Comparison of ENCODE assay signal across 8 cellular contexts in genomic region chr3:69739204-69740102, GRCh38. TPM values are rescaled to one million over a fixed set of nuclear protein-coding genes. Genes with fewer than 3 reads are reported as not detected.
DNase-seq lines count a peak whose midpoint lies in the region; ATAC-seq and TF ChIP-seq lines count a peak whose summit lies in the region.

Gene MITF (plus strand): TSS chr3:69739464. CDS start chr3:69739598, 134 bp downstream.

- intact Hi-C loops in heart left ventricle (cut with DNase I), result loop anchor here in 7 of 10 donors (2.0 to 10.0 kb wide), 6 partner anchors 45 to 118 kb away; no protein-coding TSS in a partner anchor

- peaks cover 14% of the 10 kb centered on the region for H3K27me3 Mint-ChIP-seq in osteocyte (ENCODE audit: unreplicated experiment)

- H3K4me3 ChIP-seq in heart left ventricle, result peak within 1 kb of the TSS; percentile 67 to 98 (median 84)

- peaks cover 0 to 51% (median 26%) of the 10 kb centered on the region in 12 donors for H3K4me1 ChIP-seq in heart left ventricle

- TF ChIP-seq POLR2A in heart left ventricle (IDR thresholded peaks at IDR 0.05), result peak; percentile 71 to 91

- ATAC-seq in HG03558 (IDR thresholded peaks at IDR 0.05; ENCODE audit: extremely low read depth, unreplicated experiment), result peak; percentile 97
- peak; percentile 95 to 98 (median 98) for ATAC-seq in heart left ventricle

- H3K27ac ChIP-seq in heart left ventricle, result peak within 1 kb of the TSS; percentile 79 to 94 (median 92)

- DNase-seq in DMS153 (lab: John Stamatoyannopoulos, UW) (peak; percentile 17), GM20000 (ENCODE audit: low spot score) (peak; percentile 88), NCI-H82 (lab: John Stamatoyannopoulos, UW) (peak; percentile 91), amniotic epithelial cell (ENCODE audit: low read depth) (peak; percentile 88), heart left ventricle (peak; percentile 94 to 97 (median 95)), osteocyte (ENCODE audit: extremely low spot score, unreplicated experiment) (peak; percentile 95)
- no peak for DNase-seq in central memory CD4-positive, alpha-beta T cell

- H3K36me3 Mint-ChIP-seq in osteocyte (ENCODE audit: unreplicated experiment), result no peaks in the 10 kb centered on the region

- H3K9me3 Mint-ChIP-seq in osteocyte (ENCODE audit: unreplicated experiment), result no peaks in the 10 kb centered on the region

- peak within 1 kb of the TSS; percentile 75 for H3K27ac Mint-ChIP-seq in osteocyte (ENCODE audit: unreplicated experiment)

- 0 to 1% (median 1%) methylated on average over 24 to 81 of the region's 81 CpGs for WGBS in heart left ventricle, 4 donors

- H3K4me3 Mint-ChIP-seq in osteocyte (ENCODE audit: unreplicated experiment), result peak within 1 kb of the TSS; percentile 95

- TF ChIP-seq CTCF in GM20000 (IDR thresholded peaks at IDR 0.05; ENCODE audit: extremely low read depth, missing control alignments) (no peak), heart left ventricle (IDR thresholded peaks at IDR 0.05) (peak in 1 of 12 donors; percentile 6), osteocyte (IDR thresholded peaks at IDR 0.05) (no peak)

- no peaks in the 10 kb centered on the region for H3K27me3 ChIP-seq in heart left ventricle

- peaks cover 24% of the 10 kb centered on the region for H3K4me1 Mint-ChIP-seq in osteocyte (ENCODE audit: unreplicated experiment)

- no peaks in the 10 kb centered on the region for H3K36me3 ChIP-seq in heart left ventricle

- H3K9me3 ChIP-seq in heart left ventricle, result no peaks in the 10 kb centered on the region

RNA-seq across cellular contexts. Expression of gene MITF, which starts in this region (rescaled TPM):
- total RNA-seq in heart left ventricle (100 to 1,000 TPM in 2 of 9 donors, 10 to 100 TPM in 7; 61.4 to 114 (median 86.9) TPM), osteocyte (5.8 and 6.1 TPM in 2 replicates)
- polyA plus RNA-seq in heart left ventricle, result 10 to 100 TPM; 17.9 to 56.9 TPM
